In genomic region chr11:10752486-10752885, GRCh38 we compare ENCODE assay signal across 10 cellular contexts. TPM values are rescaled to one million over a fixed set of nuclear protein-coding genes. Genes with fewer than 3 reads are reported as not detected.
DNase-seq lines count a peak whose midpoint lies in the region; TF ChIP-seq lines count a peak whose summit lies in the region.
"Had no signal": no experiment of that assay in that cellular context is flagged by ENCODE, and none has a peak within 500 bp of the region (broad histone marks: within the 10 kb centered on the region; RNA-seq: fewer than 3 reads in every experiment).

No MANE protein-coding gene starts in this region.

- peak overlapping the region in 3 of 7 donors; percentile 0 to 81 (median 38) for H3K27ac Mint-ChIP-seq in CD4-positive, alpha-beta memory T cell
- H3K27ac Mint-ChIP-seq in nephron = no peak overlapping the region

- peak overlapping the region; percentile 95 to 96 for H3K4me3 ChIP-seq in CD4-positive, alpha-beta memory T cell (ENCODE audit: low read length in 2 of 2)
- H3K4me3 ChIP-seq in Jurkat, Clone E6-1 (ENCODE audit: low read length) = peak overlapping the region; percentile 91
- H3K4me3 ChIP-seq in coronary artery = peak overlapping the region; percentile 94

- H3K36me3 ChIP-seq in CD4-positive, alpha-beta memory T cell (ENCODE audit: insufficient read depth, low read length) = peaks cover 20% of the 10 kb centered on the region

- H3K9me3 Mint-ChIP-seq in CD4-positive, alpha-beta memory T cell = no peaks in the 10 kb centered on the region
- H3K9me3 Mint-ChIP-seq in nephron = no peaks in the 10 kb centered on the region

- H3K4me3 Mint-ChIP-seq in CD4-positive, alpha-beta memory T cell = peak overlapping the region; percentile 10 to 98 (median 95)
- peak overlapping the region; percentile 97 to 100 (median 99) for H3K4me3 Mint-ChIP-seq in nephron

- H3K4me1 ChIP-seq in CD4-positive, alpha-beta memory T cell (ENCODE audit: insufficient read depth, low read length) = peaks cover 29% of the 10 kb centered on the region

- POLR2A ChIA-PET in CD4-positive, alpha-beta memory T cell (lab: Charles Lee; ENCODE audit: partially characterized antibody) = interaction anchor here (0.7 to 5.7 kb wide), 3 partner anchors 48 to 105 kb away, joined by 3 to 62 read pairs (median 3); partner anchors contain the start of genes EIF4G2 and ZBED5

- no peak overlapping the region for H3K27ac ChIP-seq in CD4-positive, alpha-beta memory T cell (ENCODE audit: low read depth, low read length)
- no peak overlapping the region for H3K27ac ChIP-seq in coronary artery

- H3K27me3 ChIP-seq in CD4-positive, alpha-beta memory T cell (ENCODE audit: insufficient read depth, low read length) = no peaks in the 10 kb centered on the region

- DNase-seq in CD4-positive, alpha-beta memory T cell = no peak
- no peak for DNase-seq in Jurkat, Clone E6-1 (ENCODE audit: low read depth, low spot score)
- no peak for DNase-seq in coronary artery (ENCODE audit: low spot score)
- DNase-seq in occipital lobe (lab: John Stamatoyannopoulos, UW) = no peak
- no peak for DNase-seq in stimulated activated naive CD4-positive, alpha-beta T cell treated with Interleukin-2 at 50 U/mL for 16 hours (lab: John Stamatoyannopoulos, UW)
- DNase-seq in NOMO-1 treated with DMSO at 0.1 percent for 48 hours (lab: John Stamatoyannopoulos, UW; ENCODE audit: unreplicated experiment) = no peak
- no peak for DNase-seq in HUDEP-2 (lab: John Stamatoyannopoulos, UW; ENCODE audit: unreplicated experiment in 76 of 76)
- DNase-seq: NCI-H146; stimulated activated CD4-positive, alpha-beta T cell treated with anti-CD3 and anti-CD28 coated beads, Interleukin-4, amount 100 ng/mL, for 1 hour had no signal

- TF ChIP-seq CTCF in coronary artery (IDR thresholded peaks at IDR 0.05) = no peak
- TF ChIP-seq CTCF in nephron (IDR thresholded peaks at IDR 0.05; ENCODE audit: unreplicated experiment in 3 of 3) = no peak

- H3K27me3 Mint-ChIP-seq in CD4-positive, alpha-beta memory T cell = no peaks in the 10 kb centered on the region
- no peaks in the 10 kb centered on the region for H3K27me3 Mint-ChIP-seq in nephron (ENCODE audit: low read depth)

- CTCF ChIA-PET in CD4-positive, alpha-beta memory T cell (lab: Charles Lee; ENCODE audit: partially characterized antibody) = interaction anchor here (1.1 kb wide), 2 partner anchors 40 to 46 kb away, joined by 3 to 4 read pairs; no protein-coding TSS in a partner anchor

- intact Hi-C loops in CD4-positive, alpha-beta memory T cell (cut with micrococcal nuclease) = loop anchor here (5.0 kb wide), 2 partner anchors 395 to 1090 kb away; partner anchors contain the start of gene USP47

- peaks cover 14 to 46% (median 20%) of the 10 kb centered on the region in 4 donors for H3K4me1 Mint-ChIP-seq in CD4-positive, alpha-beta memory T cell
- peaks cover 5% of the 10 kb centered on the region for H3K4me1 Mint-ChIP-seq in nephron

- H3K36me3 Mint-ChIP-seq in CD4-positive, alpha-beta memory T cell = peaks cover 11 to 44% of the 10 kb centered on the region in 2 donors
- peaks cover 19% of the 10 kb centered on the region for H3K36me3 Mint-ChIP-seq in nephron (ENCODE audit: low read depth)

- H3K9me3 ChIP-seq in CD4-positive, alpha-beta memory T cell (ENCODE audit: control insufficient read depth in 1 of 2, low read length in 2 of 2) = no peaks in the 10 kb centered on the region

RNA-seq across cellular contexts. Expression of gene CTR9, which starts 1.4 kb away (rescaled TPM):
- total RNA-seq in CD4-positive, alpha-beta memory T cell = 10 to 100 TPM; 57.2 to 68.6 TPM
- 10 to 100 TPM; 39.7 to 58.8 TPM for polyA plus RNA-seq in CD4-positive, alpha-beta memory T cell
- polyA plus RNA-seq in Jurkat, Clone E6-1 (2012; ENCODE audit: insufficient read depth, insufficient read length) = 39.4 TPM
- total RNA-seq in occipital lobe = 36.8 TPM

RNA-seq across cellular contexts. Expression of gene EIF4G2, which starts 56.2 kb away (rescaled TPM):
- 100 to 1,000 TPM; 659 to 664 TPM for total RNA-seq in CD4-positive, alpha-beta memory T cell
- polyA plus RNA-seq in CD4-positive, alpha-beta memory T cell = 100 to 1,000 TPM; 521 to 531 TPM
- polyA plus RNA-seq in Jurkat, Clone E6-1 (2012; ENCODE audit: insufficient read depth, insufficient read length) = 867 TPM
- total RNA-seq in occipital lobe = 1,024 TPM

RNA-seq across cellular contexts. Expression of gene IRAG1, which starts 58.9 kb away (rescaled TPM):
- not detected for total RNA-seq in CD4-positive, alpha-beta memory T cell
- polyA plus RNA-seq in CD4-positive, alpha-beta memory T cell = not detected
- not detected for polyA plus RNA-seq in Jurkat, Clone E6-1 (2012; ENCODE audit: insufficient read depth, insufficient read length)
- 1.4 TPM for total RNA-seq in occipital lobe
